In the genomic region with DNA sequence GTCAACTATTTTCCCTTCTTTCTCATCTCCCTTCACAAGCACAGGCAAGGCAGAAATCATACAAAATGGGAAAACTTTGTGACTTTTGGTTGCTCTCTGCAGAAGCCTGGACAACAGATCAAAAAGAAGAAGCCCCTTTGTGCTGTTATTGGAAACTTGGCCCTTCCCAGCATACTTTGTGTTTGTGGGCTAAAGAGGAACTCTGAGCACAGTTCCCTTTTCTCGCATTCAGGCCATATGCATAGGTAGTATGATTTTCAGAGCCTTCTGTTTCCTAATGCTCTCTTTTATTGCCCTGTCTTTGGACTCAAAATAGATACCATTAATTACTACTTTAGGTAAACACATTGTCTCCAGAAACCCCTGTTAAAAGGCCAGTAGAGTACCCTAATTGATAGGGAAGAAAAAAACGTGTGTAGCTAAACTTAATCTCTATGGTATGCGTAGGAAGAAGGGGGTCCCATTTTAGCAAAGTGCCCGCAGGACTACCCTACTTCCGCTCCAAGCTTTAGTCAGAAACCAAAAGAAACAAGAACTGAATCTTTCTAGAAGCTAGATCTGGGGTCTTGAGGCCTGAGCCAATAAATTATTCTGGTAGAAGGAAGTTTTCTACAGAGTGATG, we compare ENCODE assay signal across 1 cellular context.
TF ChIP-seq lines count a peak whose summit lies in the region.

No MANE protein-coding gene starts in this region.

TF ChIP-seq in GM12878, 131 proteins besides CTCF, POLR2A, EP300 and RAD21 (continued from another document and continues in another):
- TF ChIP-seq, protein P1, sequence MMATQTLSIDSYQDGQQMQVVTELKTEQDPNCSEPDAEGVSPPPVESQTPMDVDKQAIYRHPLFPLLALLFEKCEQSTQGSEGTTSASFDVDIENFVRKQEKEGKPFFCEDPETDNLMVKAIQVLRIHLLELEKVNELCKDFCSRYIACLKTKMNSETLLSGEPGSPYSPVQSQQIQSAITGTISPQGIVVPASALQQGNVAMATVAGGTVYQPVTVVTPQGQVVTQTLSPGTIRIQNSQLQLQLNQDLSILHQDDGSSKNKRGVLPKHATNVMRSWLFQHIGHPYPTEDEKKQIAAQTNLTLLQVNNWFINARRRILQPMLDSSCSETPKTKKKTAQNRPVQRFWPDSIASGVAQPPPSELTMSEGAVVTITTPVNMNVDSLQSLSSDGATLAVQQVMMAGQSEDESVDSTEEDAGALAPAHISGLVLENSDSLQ (IDR thresholded peaks at IDR 0.05), result no peak
- TF ChIP-seq RCOR1 (conservative IDR thresholded peaks at IDR 0.05; ENCODE audit: low read depth, low read length), result no peak
- TF ChIP-seq RB1 (IDR thresholded peaks at IDR 0.05; ENCODE audit: borderline replicate concordance), result no peak
- no peak for TF ChIP-seq TCF7 (IDR thresholded peaks at IDR 0.05; ENCODE audit: borderline replicate concordance)
- no peak for TF ChIP-seq CHD2 (IDR thresholded peaks at IDR 0.05; ENCODE audit: borderline replicate concordance, low read depth, low read length)
- no peak for TF ChIP-seq SP1 (IDR thresholded peaks at IDR 0.05; ENCODE audit: low read depth, low read length)
- TF ChIP-seq NR2C1 (IDR thresholded peaks at IDR 0.05), result no peak
- TF ChIP-seq ZSCAN29 (IDR thresholded peaks at IDR 0.05), result no peak
- TF ChIP-seq, protein P2, sequence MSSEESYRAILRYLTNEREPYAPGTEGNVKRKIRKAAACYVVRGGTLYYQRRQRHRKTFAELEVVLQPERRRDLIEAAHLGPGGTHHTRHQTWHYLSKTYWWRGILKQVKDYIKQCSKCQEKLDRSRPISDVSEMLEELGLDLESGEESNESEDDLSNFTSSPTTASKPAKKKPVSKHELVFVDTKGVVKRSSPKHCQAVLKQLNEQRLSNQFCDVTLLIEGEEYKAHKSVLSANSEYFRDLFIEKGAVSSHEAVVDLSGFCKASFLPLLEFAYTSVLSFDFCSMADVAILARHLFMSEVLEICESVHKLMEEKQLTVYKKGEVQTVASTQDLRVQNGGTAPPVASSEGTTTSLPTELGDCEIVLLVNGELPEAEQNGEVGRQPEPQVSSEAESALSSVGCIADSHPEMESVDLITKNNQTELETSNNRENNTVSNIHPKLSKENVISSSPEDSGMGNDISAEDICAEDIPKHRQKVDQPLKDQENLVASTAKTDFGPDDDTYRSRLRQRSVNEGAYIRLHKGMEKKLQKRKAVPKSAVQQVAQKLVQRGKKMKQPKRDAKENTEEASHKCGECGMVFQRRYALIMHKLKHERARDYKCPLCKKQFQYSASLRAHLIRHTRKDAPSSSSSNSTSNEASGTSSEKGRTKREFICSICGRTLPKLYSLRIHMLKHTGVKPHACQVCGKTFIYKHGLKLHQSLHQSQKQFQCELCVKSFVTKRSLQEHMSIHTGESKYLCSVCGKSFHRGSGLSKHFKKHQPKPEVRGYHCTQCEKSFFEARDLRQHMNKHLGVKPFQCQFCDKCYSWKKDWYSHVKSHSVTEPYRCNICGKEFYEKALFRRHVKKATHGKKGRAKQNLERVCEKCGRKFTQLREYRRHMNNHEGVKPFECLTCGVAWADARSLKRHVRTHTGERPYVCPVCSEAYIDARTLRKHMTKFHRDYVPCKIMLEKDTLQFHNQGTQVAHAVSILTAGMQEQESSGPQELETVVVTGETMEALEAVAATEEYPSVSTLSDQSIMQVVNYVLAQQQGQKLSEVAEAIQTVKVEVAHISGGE (CRISPR knock-in tag; IDR thresholded peaks at IDR 0.05), result no peak
- no peak for TF ChIP-seq HDAC2 (IDR thresholded peaks at IDR 0.05)
- peak; percentile 72 for TF ChIP-seq NFIC (IDR thresholded peaks at IDR 0.05; ENCODE audit: low read depth, low read length)
- no peak for TF ChIP-seq BMI1 (IDR thresholded peaks at IDR 0.05; ENCODE audit: borderline replicate concordance)
- 0 out of 2 replicates have a peak, but pooled peaks have one; percentile 15 for TF ChIP-seq CREB1 (IDR thresholded peaks at IDR 0.05; ENCODE audit: low read depth)
- TF ChIP-seq, protein P3, sequence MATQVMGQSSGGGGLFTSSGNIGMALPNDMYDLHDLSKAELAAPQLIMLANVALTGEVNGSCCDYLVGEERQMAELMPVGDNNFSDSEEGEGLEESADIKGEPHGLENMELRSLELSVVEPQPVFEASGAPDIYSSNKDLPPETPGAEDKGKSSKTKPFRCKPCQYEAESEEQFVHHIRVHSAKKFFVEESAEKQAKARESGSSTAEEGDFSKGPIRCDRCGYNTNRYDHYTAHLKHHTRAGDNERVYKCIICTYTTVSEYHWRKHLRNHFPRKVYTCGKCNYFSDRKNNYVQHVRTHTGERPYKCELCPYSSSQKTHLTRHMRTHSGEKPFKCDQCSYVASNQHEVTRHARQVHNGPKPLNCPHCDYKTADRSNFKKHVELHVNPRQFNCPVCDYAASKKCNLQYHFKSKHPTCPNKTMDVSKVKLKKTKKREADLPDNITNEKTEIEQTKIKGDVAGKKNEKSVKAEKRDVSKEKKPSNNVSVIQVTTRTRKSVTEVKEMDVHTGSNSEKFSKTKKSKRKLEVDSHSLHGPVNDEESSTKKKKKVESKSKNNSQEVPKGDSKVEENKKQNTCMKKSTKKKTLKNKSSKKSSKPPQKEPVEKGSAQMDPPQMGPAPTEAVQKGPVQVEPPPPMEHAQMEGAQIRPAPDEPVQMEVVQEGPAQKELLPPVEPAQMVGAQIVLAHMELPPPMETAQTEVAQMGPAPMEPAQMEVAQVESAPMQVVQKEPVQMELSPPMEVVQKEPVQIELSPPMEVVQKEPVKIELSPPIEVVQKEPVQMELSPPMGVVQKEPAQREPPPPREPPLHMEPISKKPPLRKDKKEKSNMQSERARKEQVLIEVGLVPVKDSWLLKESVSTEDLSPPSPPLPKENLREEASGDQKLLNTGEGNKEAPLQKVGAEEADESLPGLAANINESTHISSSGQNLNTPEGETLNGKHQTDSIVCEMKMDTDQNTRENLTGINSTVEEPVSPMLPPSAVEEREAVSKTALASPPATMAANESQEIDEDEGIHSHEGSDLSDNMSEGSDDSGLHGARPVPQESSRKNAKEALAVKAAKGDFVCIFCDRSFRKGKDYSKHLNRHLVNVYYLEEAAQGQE (IDR thresholded peaks at IDR 0.05; ENCODE audit: low read depth, low read length), result no peak
- no peak for TF ChIP-seq PAX8 (IDR thresholded peaks at IDR 0.05)
- no peak for TF ChIP-seq YBX1 (IDR thresholded peaks at IDR 0.05)
- TF ChIP-seq RUNX3 (IDR thresholded peaks at IDR 0.05; ENCODE audit: low read length), result peak; percentile 94
- TF ChIP-seq, protein P4, sequence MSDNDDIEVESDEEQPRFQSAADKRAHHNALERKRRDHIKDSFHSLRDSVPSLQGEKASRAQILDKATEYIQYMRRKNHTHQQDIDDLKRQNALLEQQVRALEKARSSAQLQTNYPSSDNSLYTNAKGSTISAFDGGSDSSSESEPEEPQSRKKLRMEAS (IDR thresholded peaks at IDR 0.05; ENCODE audit: low read depth, low read length), result no peak
- no peak for TF ChIP-seq RFX5 (IDR thresholded peaks at IDR 0.05; ENCODE audit: low read depth, low read length)
- no peak for TF ChIP-seq TCF3 (IDR thresholded peaks at IDR 0.05; ENCODE audit: borderline replicate concordance, insufficient read depth, low read depth, low read length)
- TF ChIP-seq PML (IDR thresholded peaks at IDR 0.05; ENCODE audit: low read length), result no peak
- no peak for TF ChIP-seq POLR2AphosphoS5 (IDR thresholded peaks at IDR 0.05; ENCODE audit: low read length)
- no peak for TF ChIP-seq SMAD1 (IDR thresholded peaks at IDR 0.05; ENCODE audit: low read depth, partially characterized antibody)
- no peak for TF ChIP-seq FOXK2 (IDR thresholded peaks at IDR 0.05)
- TF ChIP-seq MEF2A (IDR thresholded peaks at IDR 0.05; ENCODE audit: insufficient read depth, low read depth, low read length), result peak; percentile 86
- no peak for TF ChIP-seq HDGF (IDR thresholded peaks at IDR 0.05)
- peak in 1 of 2 experiments; percentile 92; a peak in 2 of 4 replicates for TF ChIP-seq ETV6 (conservative IDR thresholded peaks at IDR 0.05 in 1 of 2, IDR thresholded peaks at IDR 0.05 in 1 of 2; ENCODE audit: borderline replicate concordance in 1 of 2, low read depth in 1 of 2)
- TF ChIP-seq, protein P5, sequence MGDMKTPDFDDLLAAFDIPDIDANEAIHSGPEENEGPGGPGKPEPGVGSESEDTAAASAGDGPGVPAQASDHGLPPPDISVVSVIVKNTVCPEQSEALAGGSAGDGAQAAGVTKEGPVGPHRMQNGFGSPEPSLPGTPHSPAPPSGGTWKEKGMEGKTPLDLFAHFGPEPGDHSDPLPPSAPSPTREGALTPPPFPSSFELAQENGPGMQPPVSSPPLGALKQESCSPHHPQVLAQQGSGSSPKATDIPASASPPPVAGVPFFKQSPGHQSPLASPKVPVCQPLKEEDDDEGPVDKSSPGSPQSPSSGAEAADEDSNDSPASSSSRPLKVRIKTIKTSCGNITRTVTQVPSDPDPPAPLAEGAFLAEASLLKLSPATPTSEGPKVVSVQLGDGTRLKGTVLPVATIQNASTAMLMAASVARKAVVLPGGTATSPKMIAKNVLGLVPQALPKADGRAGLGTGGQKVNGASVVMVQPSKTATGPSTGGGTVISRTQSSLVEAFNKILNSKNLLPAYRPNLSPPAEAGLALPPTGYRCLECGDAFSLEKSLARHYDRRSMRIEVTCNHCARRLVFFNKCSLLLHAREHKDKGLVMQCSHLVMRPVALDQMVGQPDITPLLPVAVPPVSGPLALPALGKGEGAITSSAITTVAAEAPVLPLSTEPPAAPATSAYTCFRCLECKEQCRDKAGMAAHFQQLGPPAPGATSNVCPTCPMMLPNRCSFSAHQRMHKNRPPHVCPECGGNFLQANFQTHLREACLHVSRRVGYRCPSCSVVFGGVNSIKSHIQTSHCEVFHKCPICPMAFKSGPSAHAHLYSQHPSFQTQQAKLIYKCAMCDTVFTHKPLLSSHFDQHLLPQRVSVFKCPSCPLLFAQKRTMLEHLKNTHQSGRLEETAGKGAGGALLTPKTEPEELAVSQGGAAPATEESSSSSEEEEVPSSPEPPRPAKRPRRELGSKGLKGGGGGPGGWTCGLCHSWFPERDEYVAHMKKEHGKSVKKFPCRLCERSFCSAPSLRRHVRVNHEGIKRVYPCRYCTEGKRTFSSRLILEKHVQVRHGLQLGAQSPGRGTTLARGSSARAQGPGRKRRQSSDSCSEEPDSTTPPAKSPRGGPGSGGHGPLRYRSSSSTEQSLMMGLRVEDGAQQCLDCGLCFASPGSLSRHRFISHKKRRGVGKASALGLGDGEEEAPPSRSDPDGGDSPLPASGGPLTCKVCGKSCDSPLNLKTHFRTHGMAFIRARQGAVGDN (IDR thresholded peaks at IDR 0.05), result peak; percentile 33; the same call in 1 of the 2 replicates
- TF ChIP-seq CREM (IDR thresholded peaks at IDR 0.05; ENCODE audit: low read depth), result no peak
- TF ChIP-seq SMC3 (IDR thresholded peaks at IDR 0.05; ENCODE audit: borderline replicate concordance, low read length), result no peak
- TF ChIP-seq, protein P6, sequence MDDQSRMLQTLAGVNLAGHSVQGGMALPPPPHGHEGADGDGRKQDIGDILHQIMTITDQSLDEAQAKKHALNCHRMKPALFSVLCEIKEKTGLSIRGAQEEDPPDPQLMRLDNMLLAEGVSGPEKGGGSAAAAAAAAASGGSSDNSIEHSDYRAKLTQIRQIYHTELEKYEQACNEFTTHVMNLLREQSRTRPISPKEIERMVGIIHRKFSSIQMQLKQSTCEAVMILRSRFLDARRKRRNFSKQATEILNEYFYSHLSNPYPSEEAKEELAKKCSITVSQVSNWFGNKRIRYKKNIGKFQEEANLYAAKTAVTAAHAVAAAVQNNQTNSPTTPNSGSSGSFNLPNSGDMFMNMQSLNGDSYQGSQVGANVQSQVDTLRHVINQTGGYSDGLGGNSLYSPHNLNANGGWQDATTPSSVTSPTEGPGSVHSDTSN (IDR thresholded peaks at IDR 0.05; ENCODE audit: insufficient replicate concordance, low read depth, low read length), result no peak
- TF ChIP-seq POLR2AphosphoS2 (IDR thresholded peaks at IDR 0.05; ENCODE audit: low read depth, low read length), result no peak
- TF ChIP-seq MYB (IDR thresholded peaks at IDR 0.05; ENCODE audit: borderline replicate concordance, low read depth, low read length), result no peak
- TF ChIP-seq ATF7 (IDR thresholded peaks at IDR 0.05; ENCODE audit: low read depth), result no peak
- TF ChIP-seq TBL1XR1 (IDR thresholded peaks at IDR 0.05; ENCODE audit: low read depth, low read length), result peak; percentile 82
- TF ChIP-seq BCL11A (IDR thresholded peaks at IDR 0.05; ENCODE audit: low read depth, low read length), result peak; percentile 38; the same call in 1 of the 2 replicates
- TF ChIP-seq NRF1 (conservative IDR thresholded peaks at IDR 0.05; ENCODE audit: low read depth, low read length), result no peak
- TF ChIP-seq, protein P7, sequence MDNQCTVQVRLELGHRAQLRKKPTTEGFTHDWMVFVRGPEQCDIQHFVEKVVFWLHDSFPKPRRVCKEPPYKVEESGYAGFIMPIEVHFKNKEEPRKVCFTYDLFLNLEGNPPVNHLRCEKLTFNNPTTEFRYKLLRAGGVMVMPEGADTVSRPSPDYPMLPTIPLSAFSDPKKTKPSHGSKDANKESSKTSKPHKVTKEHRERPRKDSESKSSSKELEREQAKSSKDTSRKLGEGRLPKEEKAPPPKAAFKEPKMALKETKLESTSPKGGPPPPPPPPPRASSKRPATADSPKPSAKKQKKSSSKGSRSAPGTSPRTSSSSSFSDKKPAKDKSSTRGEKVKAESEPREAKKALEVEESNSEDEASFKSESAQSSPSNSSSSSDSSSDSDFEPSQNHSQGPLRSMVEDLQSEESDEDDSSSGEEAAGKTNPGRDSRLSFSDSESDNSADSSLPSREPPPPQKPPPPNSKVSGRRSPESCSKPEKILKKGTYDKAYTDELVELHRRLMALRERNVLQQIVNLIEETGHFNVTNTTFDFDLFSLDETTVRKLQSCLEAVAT (IDR thresholded peaks at IDR 0.05), result 0 out of 2 replicates have a peak, but pooled peaks have one; percentile 25
- TF ChIP-seq EGR1 (IDR thresholded peaks at IDR 0.05; ENCODE audit: borderline replicate concordance in 1 of 2, low read depth in 2 of 2, low read length in 2 of 2), result 0 out of 3 replicates have a peak, but pooled peaks of 1 of the 2 experiments have one; percentile 46
- TF ChIP-seq, protein P8, sequence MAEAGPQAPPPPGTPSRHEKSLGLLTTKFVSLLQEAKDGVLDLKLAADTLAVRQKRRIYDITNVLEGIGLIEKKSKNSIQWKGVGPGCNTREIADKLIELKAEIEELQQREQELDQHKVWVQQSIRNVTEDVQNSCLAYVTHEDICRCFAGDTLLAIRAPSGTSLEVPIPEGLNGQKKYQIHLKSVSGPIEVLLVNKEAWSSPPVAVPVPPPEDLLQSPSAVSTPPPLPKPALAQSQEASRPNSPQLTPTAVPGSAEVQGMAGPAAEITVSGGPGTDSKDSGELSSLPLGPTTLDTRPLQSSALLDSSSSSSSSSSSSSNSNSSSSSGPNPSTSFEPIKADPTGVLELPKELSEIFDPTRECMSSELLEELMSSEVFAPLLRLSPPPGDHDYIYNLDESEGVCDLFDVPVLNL (IDR thresholded peaks at IDR 0.05; ENCODE audit: low read depth, low read length), result no peak
- TF ChIP-seq GABPA (IDR thresholded peaks at IDR 0.05; ENCODE audit: low read depth), result no peak
